Comparison of ENCODE assay signal across 16 cellular contexts in genomic region chr14:94120667-94121335, GRCh38. TPM values are rescaled to one million over a fixed set of nuclear protein-coding genes. Genes with fewer than 3 reads are reported as not detected.
DNase-seq lines count a peak whose midpoint lies in the region; ATAC-seq and TF ChIP-seq lines count a peak whose summit lies in the region.
"Had no signal": no experiment of that assay in that cellular context is flagged by ENCODE, and none has a peak within 500 bp of the region (broad histone marks: within the 10 kb centered on the region; RNA-seq: fewer than 3 reads in every experiment).

No MANE protein-coding gene starts in this region.

- TF ChIP-seq CTCF in mammary epithelial cell (conservative IDR thresholded peaks at IDR 0.05 in 1 of 2, IDR thresholded peaks at IDR 0.05 in 1 of 2; ENCODE audit: extremely low read depth in 1 of 2, insufficient read depth in 1 of 2, low read depth in 1 of 2, low read length in 2 of 2) (no peak), MCF 10A (IDR thresholded peaks at IDR 0.05; ENCODE audit: unreplicated experiment) (no peak), vagina (IDR thresholded peaks at IDR 0.05) (no peak)

- H3K27me3 ChIP-seq in mammary epithelial cell (ENCODE audit: insufficient read depth, low read length) (no peaks in the 10 kb centered on the region), vagina (no peaks in the 10 kb centered on the region), H7 (ENCODE audit: control insufficient read depth, insufficient read depth, low read length) (no peaks in the 10 kb centered on the region)
- H3K27me3 ChIP-seq: heart right ventricle had no signal

- H3K4me3 Mint-ChIP-seq in MCF 10A (ENCODE audit: unreplicated experiment) = no peak overlapping the region
- H3K4me3 Mint-ChIP-seq: activated B cell treated with CpG ODN at 0.5 μM for 24 hours; central memory CD8-positive, alpha-beta T cell; naive thymus-derived CD4-positive, alpha-beta T cell had no signal

- no peak overlapping the region for H2AFZ ChIP-seq in mammary epithelial cell (ENCODE audit: low read depth, low read length)

- no peak for TF ChIP-seq POLR2A in vagina (IDR thresholded peaks at IDR 0.05)

- in situ Hi-C loops in mammary epithelial cell (cut with MboI; ENCODE audit: low sequenced_read_pairs in 2 of 2) = no loop called here

- H3K4me2 ChIP-seq in mammary epithelial cell (ENCODE audit: insufficient read depth, low read depth, low read length) = no peak overlapping the region

- H3K4me1 ChIP-seq in mammary epithelial cell (ENCODE audit: insufficient read depth, low read length) (peaks cover 5% of the 10 kb centered on the region), vagina (no peaks in the 10 kb centered on the region)

- CTCF ChIA-PET in mammary epithelial cell (lab: Charles Lee; ENCODE audit: low non-redundant PET) = no interaction called here
- CTCF ChIA-PET in MCF 10A (lab: Yijun Ruan, JAX) = no interaction called here

- H4K20me1 ChIP-seq in mammary epithelial cell (ENCODE audit: insufficient read depth, low read length) = no peaks in the 10 kb centered on the region

- H3K36me3 Mint-ChIP-seq in MCF 10A (ENCODE audit: insufficient read depth, unreplicated experiment) = peaks cover 6% of the 10 kb centered on the region

- no peak overlapping the region for H3K27ac Mint-ChIP-seq in MCF 10A (ENCODE audit: low read depth, unreplicated experiment)
- H3K27ac Mint-ChIP-seq: activated B cell treated with CpG ODN at 0.5 μM for 24 hours; naive thymus-derived CD4-positive, alpha-beta T cell had no signal

- POLR2A ChIA-PET in MCF 10A (lab: Yijun Ruan, JAX) = no interaction called here

- H3K27me3 Mint-ChIP-seq in MCF 10A (ENCODE audit: insufficient read depth, unreplicated experiment) = no peaks in the 10 kb centered on the region

- no peak overlapping the region for H3K9ac ChIP-seq in mammary epithelial cell (ENCODE audit: insufficient read depth, low read length)

- H3K9me3 Mint-ChIP-seq in MCF 10A (ENCODE audit: unreplicated experiment) = peaks cover 8% of the 10 kb centered on the region

- no peak for ATAC-seq in GM18498 (IDR thresholded peaks at IDR 0.05; ENCODE audit: unreplicated experiment)
- ATAC-seq: naive thymus-derived CD4-positive, alpha-beta T cell had no signal

- H3K79me2 ChIP-seq in mammary epithelial cell (ENCODE audit: insufficient read depth, low read length) = no peaks in the 10 kb centered on the region

- H3K27ac ChIP-seq in mammary epithelial cell (ENCODE audit: insufficient read depth, low read depth, low read length) (no peak overlapping the region), vagina (peak overlapping the region; percentile 33)

- 81% methylated on average over 5 of the region's 5 CpGs for WGBS in mammary epithelial cell (ENCODE audit: low coverage, missing lambda C conversion rate)

- H3K4me3 ChIP-seq in mammary epithelial cell (replicated peaks in 1 of 3; ENCODE audit: insufficient read depth in 1 of 3, low read depth in 2 of 3, low read length in 3 of 3) (no peak overlapping the region), vagina (no peak overlapping the region), H7 (ENCODE audit: insufficient read depth, low read depth, low read length) (no peak overlapping the region)
- H3K4me3 ChIP-seq: heart right ventricle had no signal

- peak; percentile 81 for DNase-seq in mammary epithelial cell
- no peak for DNase-seq in MCF 10A (ENCODE audit: unreplicated experiment)
- peak; percentile 70 for DNase-seq in astrocyte of the hippocampus (ENCODE audit: low read depth, low spot score)
- peak; percentile 24 for DNase-seq in iris pigment epithelial cell (ENCODE audit: low read depth)
- DNase-seq in vagina (ENCODE audit: extremely low spot score in 2 of 2) = peak in 1 of 2 donors; percentile 49
- no peak for DNase-seq in H7
- no peak for DNase-seq in MV-4-11 (lab: John Stamatoyannopoulos, UW)
- DNase-seq: activated B cell treated with CpG ODN at 0.5 μM for 24 hours; activated naive CD4-positive, alpha-beta T cell treated with anti-CD3 and anti-CD28 coated beads, Interleukin-2, amount 50 U/mL, for 16 hours; GF-D8; GOT3; heart right ventricle; NCI-H1092 treated with DMSO at 0.1 percent for 48 hours had no signal

- H3K9me3 ChIP-seq in mammary epithelial cell (replicated peaks; ENCODE audit: insufficient read depth, low read length) = no peaks in the 10 kb centered on the region
- no peaks in the 10 kb centered on the region for H3K9me3 ChIP-seq in vagina

- H3K4me1 Mint-ChIP-seq in MCF 10A (ENCODE audit: insufficient read depth, unreplicated experiment) = peaks cover 6% of the 10 kb centered on the region
- H3K4me1 Mint-ChIP-seq: activated B cell treated with CpG ODN at 0.5 μM for 24 hours; central memory CD8-positive, alpha-beta T cell had no signal

- no peaks in the 10 kb centered on the region for H3K36me3 ChIP-seq in mammary epithelial cell (ENCODE audit: insufficient read depth, low read length)
- H3K36me3 ChIP-seq in vagina = no peaks in the 10 kb centered on the region
- no peaks in the 10 kb centered on the region for H3K36me3 ChIP-seq in H7 (replicated peaks; ENCODE audit: control insufficient read depth, insufficient read depth, low read length)

- intact Hi-C loops in mammary epithelial cell (cut with micrococcal nuclease) = no loop called here
- intact Hi-C loops in MCF 10A (cut with micrococcal nuclease) = no loop called here
- intact Hi-C loops in vagina (cut with DNase I) = no loop called here

- dilution Hi-C loops in mammary epithelial cell (cut with HindIII; ENCODE audit: low sequenced_read_pairs) = loop anchor here (5.0 kb wide), 1 partner anchor 104 kb away; no protein-coding TSS in a partner anchor

- BruUV-seq in mammary epithelial cell (replicated peaks; lab: Mats Ljungman, UMichigan) = no TSS peak
- no TSS peak for BruUV-seq in MCF 10A (replicated peaks; lab: Mats Ljungman, UMichigan)

RNA-seq across cellular contexts. Expression of gene IFI27L2, which starts 8.6 kb away (rescaled TPM):
- total RNA-seq in mammary epithelial cell (100 to 1,000 TPM in 1 of 2 donors, 10 to 100 TPM in 1; 68.0 to 122 TPM), MCF 10A (2022) (44.3 and 59.3 TPM in 2 replicates), vagina (171 TPM)
- 114 TPM for polyA plus RNA-seq in mammary epithelial cell
- polyA minus RNA-seq in mammary epithelial cell = 48.4 TPM
- total RNA-seq in H7 (2014; rRNA removed; shearing (Covaris generic)) = 25.6 and 26.3 TPM in 2 replicates

RNA-seq across cellular contexts. Expression of gene IFI27, which starts 10.3 kb away (rescaled TPM):
- total RNA-seq in mammary epithelial cell (1 to 10 TPM in 1 of 2 donors, under 1 TPM in 1; 0.83 to 1.3 TPM), MCF 10A (2022) (0.63 and 2.0 TPM in 2 replicates), vagina (209 TPM)
- polyA plus RNA-seq in mammary epithelial cell = 0.53 TPM
- polyA minus RNA-seq in mammary epithelial cell = not detected
- total RNA-seq in H7 (2014; rRNA removed; shearing (Covaris generic)) = 0.62 TPM in 1 of 2 replicates, not detected in the other

RNA-seq across cellular contexts. Expression of gene IFI27L1, which starts 39.7 kb away (rescaled TPM):
- total RNA-seq in mammary epithelial cell = 10 to 100 TPM; 11.2 to 28.5 TPM
- 33.6 TPM for polyA plus RNA-seq in mammary epithelial cell
- 18.6 TPM for polyA minus RNA-seq in mammary epithelial cell
- 18.4 and 20.2 TPM in 2 replicates for total RNA-seq in MCF 10A (2022)
- total RNA-seq in vagina = 18.9 TPM
- total RNA-seq in H7 (2014; rRNA removed; shearing (Covaris generic)) = 14.3 and 16.4 TPM in 2 replicates

RNA-seq across cellular contexts. Expression of gene DDX24, which starts 39.8 kb away (rescaled TPM):
- total RNA-seq in mammary epithelial cell (100 to 1,000 TPM in 1 of 2 donors, 10 to 100 TPM in 1; 94.7 to 156 TPM), MCF 10A (2022) (126 and 135 TPM in 2 replicates), vagina (109 TPM)
- 163 TPM for polyA plus RNA-seq in mammary epithelial cell
- 119 TPM for polyA minus RNA-seq in mammary epithelial cell
- total RNA-seq in H7 (2014; rRNA removed; shearing (Covaris generic)) = 198 and 211 TPM in 2 replicates

RNA-seq across cellular contexts. Expression of gene PPP4R4, which starts 53.3 kb away (rescaled TPM):
- 10 to 100 TPM in 1 of 2 donors, 1 to 10 TPM in 1; 6.3 to 19.3 TPM for total RNA-seq in mammary epithelial cell
- polyA plus RNA-seq in mammary epithelial cell = 5.4 TPM
- polyA minus RNA-seq in mammary epithelial cell = 0.72 TPM
- 0.66 and 0.91 TPM in 2 replicates for total RNA-seq in MCF 10A (2022)
- total RNA-seq in vagina = 6.1 TPM
- total RNA-seq in H7 (2014; rRNA removed; shearing (Covaris generic)) = 2.3 and 3.0 TPM in 2 replicates
- total RNA-seq: activated B cell treated with CpG ODN at 0.5 μM for 24 hours had no signal

Comparison
In these comparisons a context has a peak if more than half of its experiments do, and no peak if none do; other contexts are left out.
1. DNase-seq: peak in mammary epithelial cell (single experiment), astrocyte of the hippocampus (single experiment) and iris pigment epithelial cell (single experiment); none in MCF 10A (single experiment), H7 (single experiment) and MV-4-11 (single experiment).
2. RNA of gene IFI27, which starts 10.3 kb away (total RNA-seq): 209 TPM in vagina (single experiment); 0.83 to 1.3 TPM in mammary epithelial cell, 0.63 to 2.0 TPM in MCF 10A and 0.62 TPM in H7; every median in the first group is over 10 times any median in the second.